ENCODE assay signal across 1 cellular context in the genomic region with DNA sequence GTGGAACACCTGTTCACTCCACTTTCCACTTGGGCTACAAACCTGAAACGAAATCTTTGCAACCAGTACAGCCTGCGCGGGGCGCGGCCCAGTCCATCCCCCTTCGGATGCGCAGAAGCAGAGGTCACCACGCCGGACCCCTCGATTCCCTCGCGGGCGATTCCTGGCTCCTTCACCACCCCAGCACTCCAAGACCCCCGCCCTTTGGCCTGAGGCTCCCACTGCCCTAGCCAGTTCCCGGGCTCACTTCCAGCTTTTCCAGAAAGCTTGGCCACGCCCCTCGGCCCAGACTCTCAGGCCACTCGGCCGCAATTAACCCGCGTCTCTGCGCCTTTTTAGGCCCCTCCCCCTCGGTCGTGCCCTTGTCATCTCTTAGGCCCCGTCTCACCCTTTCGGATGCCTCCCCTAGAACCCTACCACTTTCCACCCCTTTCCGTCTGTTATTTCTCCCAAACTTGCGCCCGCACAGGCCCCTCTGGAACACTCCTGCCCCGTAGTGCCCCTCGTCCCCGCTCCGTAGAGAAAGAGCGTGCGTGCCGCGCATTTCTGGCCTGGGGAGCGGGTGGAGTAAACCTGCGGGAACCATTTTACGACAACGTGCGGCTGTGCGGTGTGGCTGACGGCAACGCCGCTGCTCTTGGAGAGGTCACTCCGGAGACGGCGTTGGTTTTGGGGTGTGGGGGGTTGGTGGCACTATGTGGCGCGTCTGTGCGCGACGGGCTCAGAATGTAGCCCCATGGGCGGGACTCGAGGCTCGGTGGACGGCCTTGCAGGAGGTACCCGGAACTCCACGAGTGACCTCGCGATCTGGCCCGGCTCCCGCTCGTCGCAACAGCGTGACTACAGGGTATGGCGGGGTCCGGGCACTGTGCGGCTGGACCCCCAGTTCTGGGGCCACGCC.
TF ChIP-seq lines count a peak whose summit lies in the region.

A gene (plus strand): TSS at position 631 of the 901 bp plus-strand sequence. CDS start 65 bp downstream, at position 696.

TF ChIP-seq in HepG2, 621 proteins besides CTCF, POLR2A, EP300 and RAD21 (continued from another document and continues in another):
- TF ChIP-seq, protein P1, sequence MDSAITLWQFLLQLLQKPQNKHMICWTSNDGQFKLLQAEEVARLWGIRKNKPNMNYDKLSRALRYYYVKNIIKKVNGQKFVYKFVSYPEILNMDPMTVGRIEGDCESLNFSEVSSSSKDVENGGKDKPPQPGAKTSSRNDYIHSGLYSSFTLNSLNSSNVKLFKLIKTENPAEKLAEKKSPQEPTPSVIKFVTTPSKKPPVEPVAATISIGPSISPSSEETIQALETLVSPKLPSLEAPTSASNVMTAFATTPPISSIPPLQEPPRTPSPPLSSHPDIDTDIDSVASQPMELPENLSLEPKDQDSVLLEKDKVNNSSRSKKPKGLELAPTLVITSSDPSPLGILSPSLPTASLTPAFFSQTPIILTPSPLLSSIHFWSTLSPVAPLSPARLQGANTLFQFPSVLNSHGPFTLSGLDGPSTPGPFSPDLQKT (CRISPR knock-in tag; IDR thresholded peaks at IDR 0.05; ENCODE audit: borderline replicate concordance) = no peak
- TF ChIP-seq ZNF12 (CRISPR knock-in tag; IDR thresholded peaks at IDR 0.05) (0 out of 2 replicates have a peak, but pooled peaks have one; percentile 16), NFE2L1 (CRISPR knock-in tag; IDR thresholded peaks at IDR 0.05; ENCODE audit: borderline replicate concordance) (no peak), HIVEP1 (CRISPR knock-in tag; IDR thresholded peaks at IDR 0.05) (peak; percentile 94), IRF2 (CRISPR knock-in tag; IDR thresholded peaks at IDR 0.05) (peak; percentile 83; the same call in 1 of the 2 replicates), MBD4 (IDR thresholded peaks at IDR 0.05; ENCODE audit: borderline replicate concordance, low read length) (no peak), ZNF354B (CRISPR knock-in tag; IDR thresholded peaks at IDR 0.05) (peak; percentile 84), XBP1 (CRISPR knock-in tag; IDR thresholded peaks at IDR 0.05) (0 out of 2 replicates have a peak, but pooled peaks have one; percentile 49), PTBP1 (IDR thresholded peaks at IDR 0.05; ENCODE audit: low read depth, low read length, poor library complexity, severe bottlenecking) (peak; percentile 85), ZNF749 (CRISPR knock-in tag; IDR thresholded peaks at IDR 0.05; ENCODE audit: borderline replicate concordance) (0 out of 2 replicates have a peak, but pooled peaks have one; percentile 11), KLF16 (CRISPR knock-in tag; IDR thresholded peaks at IDR 0.05) (peak in 1 of 2 experiments; percentile 90; a peak in 2 of 4 replicates), YEATS4 (CRISPR knock-in tag; IDR thresholded peaks at IDR 0.05; ENCODE audit: borderline replicate concordance) (peak; percentile 98), FOXA3 (CRISPR knock-in tag; IDR thresholded peaks at IDR 0.05) (peak; percentile 55), ZNF569 (CRISPR knock-in tag; IDR thresholded peaks at IDR 0.05; ENCODE audit: borderline replicate concordance) (0 out of 2 replicates have a peak, but pooled peaks have one; percentile 67), NR2F1 (CRISPR knock-in tag; IDR thresholded peaks at IDR 0.05) (peak in 1 of 2 experiments; percentile 10; a peak in 1 of 4 replicates), SRY (CRISPR knock-in tag; IDR thresholded peaks at IDR 0.05) (peak; percentile 80; the same call in 1 of the 2 replicates), TGIF2 (CRISPR knock-in tag; IDR thresholded peaks at IDR 0.05) (peak; percentile 79; the same call in 1 of the 2 replicates), HMGA1 (CRISPR knock-in tag; conservative IDR thresholded peaks at IDR 0.05) (no peak), NFIC (IDR thresholded peaks at IDR 0.05; ENCODE audit: low read length) (no peak), ZZZ3 (CRISPR knock-in tag; IDR thresholded peaks at IDR 0.05; ENCODE audit: borderline replicate concordance) (peak; percentile 93; the same call in 1 of the 2 replicates), ZNF383 (CRISPR knock-in tag; IDR thresholded peaks at IDR 0.05; ENCODE audit: borderline replicate concordance) (no peak; the same call in 1 of the 2 replicates), ZNF777 (CRISPR knock-in tag; IDR thresholded peaks at IDR 0.05) (peak; percentile 81), FOXK1 (CRISPR knock-in tag; IDR thresholded peaks at IDR 0.05; ENCODE audit: borderline replicate concordance, low read depth) (0 out of 2 replicates have a peak, but pooled peaks have one; percentile 58), KAT7 (CRISPR knock-in tag; IDR thresholded peaks at IDR 0.05; ENCODE audit: borderline replicate concordance) (peak; percentile 52; the same call in 1 of the 2 replicates), REPIN1 (CRISPR knock-in tag; IDR thresholded peaks at IDR 0.05; ENCODE audit: borderline replicate concordance, low read depth) (peak; percentile 89; the same call in 1 of the 2 replicates), ZNF543 (CRISPR knock-in tag; IDR thresholded peaks at IDR 0.05) (peak; percentile 89), ZBTB8A (CRISPR knock-in tag; IDR thresholded peaks at IDR 0.05; ENCODE audit: borderline replicate concordance, low read depth) (peak; percentile 29; the same call in 1 of the 2 replicates), ASH2L (IDR thresholded peaks at IDR 0.05; ENCODE audit: insufficient read length, low read depth, low read length) (peak; percentile 96), CCDC6 (CRISPR knock-in tag; IDR thresholded peaks at IDR 0.05) (peak; percentile 90), DNMT1 (CRISPR knock-in tag; IDR thresholded peaks at IDR 0.05) (peak; percentile 52; the same call in 1 of the 2 replicates), HES4 (CRISPR knock-in tag; IDR thresholded peaks at IDR 0.05; ENCODE audit: borderline replicate concordance) (no peak), ZNF556 (CRISPR knock-in tag; IDR thresholded peaks at IDR 0.05; ENCODE audit: borderline replicate concordance) (peak; percentile 94), BORCS8-MEF2B (CRISPR knock-in tag; IDR thresholded peaks at IDR 0.05) (peak; percentile 89), ZNF496 (CRISPR knock-in tag; IDR thresholded peaks at IDR 0.05; ENCODE audit: insufficient replicate concordance) (no peak), GABPB1 (CRISPR knock-in tag; IDR thresholded peaks at IDR 0.05) (peak; percentile 79), ZNF124 (CRISPR knock-in tag; IDR thresholded peaks at IDR 0.05) (peak; percentile 92), ZNF546 (CRISPR knock-in tag; conservative IDR thresholded peaks at IDR 0.05) (peak; percentile 94)
- TF ChIP-seq, protein P2, sequence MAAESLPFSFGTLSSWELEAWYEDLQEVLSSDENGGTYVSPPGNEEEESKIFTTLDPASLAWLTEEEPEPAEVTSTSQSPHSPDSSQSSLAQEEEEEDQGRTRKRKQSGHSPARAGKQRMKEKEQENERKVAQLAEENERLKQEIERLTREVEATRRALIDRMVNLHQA (CRISPR knock-in tag; IDR thresholded peaks at IDR 0.05) = peak; percentile 51; the same call in 1 of the 2 replicates
- TF ChIP-seq, protein P3, sequence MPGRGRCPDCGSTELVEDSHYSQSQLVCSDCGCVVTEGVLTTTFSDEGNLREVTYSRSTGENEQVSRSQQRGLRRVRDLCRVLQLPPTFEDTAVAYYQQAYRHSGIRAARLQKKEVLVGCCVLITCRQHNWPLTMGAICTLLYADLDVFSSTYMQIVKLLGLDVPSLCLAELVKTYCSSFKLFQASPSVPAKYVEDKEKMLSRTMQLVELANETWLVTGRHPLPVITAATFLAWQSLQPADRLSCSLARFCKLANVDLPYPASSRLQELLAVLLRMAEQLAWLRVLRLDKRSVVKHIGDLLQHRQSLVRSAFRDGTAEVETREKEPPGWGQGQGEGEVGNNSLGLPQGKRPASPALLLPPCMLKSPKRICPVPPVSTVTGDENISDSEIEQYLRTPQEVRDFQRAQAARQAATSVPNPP (CRISPR knock-in tag; IDR thresholded peaks at IDR 0.05) = peak; percentile 96
- TF ChIP-seq, protein P4, sequence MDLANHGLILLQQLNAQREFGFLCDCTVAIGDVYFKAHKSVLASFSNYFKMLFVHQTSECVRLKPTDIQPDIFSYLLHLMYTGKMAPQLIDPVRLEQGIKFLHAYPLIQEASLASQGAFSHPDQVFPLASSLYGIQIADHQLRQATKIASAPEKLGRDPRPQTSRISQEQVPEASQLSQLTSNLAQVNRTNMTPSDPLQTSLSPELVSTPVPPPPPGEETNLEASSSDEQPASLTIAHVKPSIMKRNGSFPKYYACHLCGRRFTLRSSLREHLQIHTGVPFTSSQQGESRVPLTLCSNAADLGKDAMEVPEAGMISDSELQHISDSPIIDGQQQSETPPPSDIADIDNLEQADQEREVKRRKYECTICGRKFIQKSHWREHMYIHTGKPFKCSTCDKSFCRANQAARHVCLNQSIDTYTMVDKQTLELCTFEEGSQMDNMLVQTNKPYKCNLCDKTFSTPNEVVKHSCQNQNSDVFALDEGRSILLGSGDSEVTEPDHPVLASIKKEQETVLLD (CRISPR knock-in tag; IDR thresholded peaks at IDR 0.05; ENCODE audit: low read depth) = peak; percentile 81
- TF ChIP-seq, protein P5, sequence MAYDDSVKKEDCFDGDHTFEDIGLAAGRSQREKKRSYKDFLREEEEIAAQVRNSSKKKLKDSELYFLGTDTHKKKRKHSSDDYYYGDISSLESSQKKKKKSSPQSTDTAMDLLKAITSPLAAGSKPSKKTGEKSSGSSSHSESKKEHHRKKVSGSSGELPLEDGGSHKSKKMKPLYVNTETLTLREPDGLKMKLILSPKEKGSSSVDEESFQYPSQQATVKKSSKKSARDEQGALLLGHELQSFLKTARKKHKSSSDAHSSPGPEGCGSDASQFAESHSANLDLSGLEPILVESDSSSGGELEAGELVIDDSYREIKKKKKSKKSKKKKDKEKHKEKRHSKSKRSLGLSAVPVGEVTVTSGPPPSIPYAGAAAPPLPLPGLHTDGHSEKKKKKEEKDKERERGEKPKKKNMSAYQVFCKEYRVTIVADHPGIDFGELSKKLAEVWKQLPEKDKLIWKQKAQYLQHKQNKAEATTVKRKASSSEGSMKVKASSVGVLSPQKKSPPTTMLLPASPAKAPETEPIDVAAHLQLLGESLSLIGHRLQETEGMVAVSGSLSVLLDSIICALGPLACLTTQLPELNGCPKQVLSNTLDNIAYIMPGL (CRISPR knock-in tag; IDR thresholded peaks at IDR 0.05; ENCODE audit: borderline replicate concordance in 1 of 2, low read depth in 1 of 2) = peak; percentile 90 to 96
- TF ChIP-seq, protein P6, sequence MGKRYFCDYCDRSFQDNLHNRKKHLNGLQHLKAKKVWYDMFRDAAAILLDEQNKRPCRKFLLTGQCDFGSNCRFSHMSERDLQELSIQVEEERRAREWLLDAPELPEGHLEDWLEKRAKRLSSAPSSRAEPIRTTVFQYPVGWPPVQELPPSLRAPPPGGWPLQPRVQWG (CRISPR knock-in tag; IDR thresholded peaks at IDR 0.05; ENCODE audit: borderline replicate concordance, low read depth) = no peak
- TF ChIP-seq, protein P7, sequence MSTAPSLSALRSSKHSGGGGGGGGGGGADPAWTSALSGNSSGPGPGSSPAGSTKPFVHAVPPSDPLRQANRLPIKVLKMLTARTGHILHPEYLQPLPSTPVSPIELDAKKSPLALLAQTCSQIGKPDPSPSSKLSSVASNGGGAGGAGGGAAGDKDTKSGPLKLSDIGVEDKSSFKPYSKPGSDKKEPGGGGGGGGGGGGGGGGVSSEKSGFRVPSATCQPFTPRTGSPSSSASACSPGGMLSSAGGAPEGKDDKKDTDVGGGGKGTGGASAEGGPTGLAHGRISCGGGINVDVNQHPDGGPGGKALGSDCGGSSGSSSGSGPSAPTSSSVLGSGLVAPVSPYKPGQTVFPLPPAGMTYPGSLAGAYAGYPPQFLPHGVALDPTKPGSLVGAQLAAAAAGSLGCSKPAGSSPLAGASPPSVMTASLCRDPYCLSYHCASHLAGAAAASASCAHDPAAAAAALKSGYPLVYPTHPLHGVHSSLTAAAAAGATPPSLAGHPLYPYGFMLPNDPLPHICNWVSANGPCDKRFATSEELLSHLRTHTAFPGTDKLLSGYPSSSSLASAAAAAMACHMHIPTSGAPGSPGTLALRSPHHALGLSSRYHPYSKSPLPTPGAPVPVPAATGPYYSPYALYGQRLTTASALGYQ (CRISPR knock-in tag; IDR thresholded peaks at IDR 0.05) = peak; percentile 55; the same call in 1 of the 2 replicates
- TF ChIP-seq, protein P8, sequence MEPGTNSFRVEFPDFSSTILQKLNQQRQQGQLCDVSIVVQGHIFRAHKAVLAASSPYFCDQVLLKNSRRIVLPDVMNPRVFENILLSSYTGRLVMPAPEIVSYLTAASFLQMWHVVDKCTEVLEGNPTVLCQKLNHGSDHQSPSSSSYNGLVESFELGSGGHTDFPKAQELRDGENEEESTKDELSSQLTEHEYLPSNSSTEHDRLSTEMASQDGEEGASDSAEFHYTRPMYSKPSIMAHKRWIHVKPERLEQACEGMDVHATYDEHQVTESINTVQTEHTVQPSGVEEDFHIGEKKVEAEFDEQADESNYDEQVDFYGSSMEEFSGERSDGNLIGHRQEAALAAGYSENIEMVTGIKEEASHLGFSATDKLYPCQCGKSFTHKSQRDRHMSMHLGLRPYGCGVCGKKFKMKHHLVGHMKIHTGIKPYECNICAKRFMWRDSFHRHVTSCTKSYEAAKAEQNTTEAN (CRISPR knock-in tag; conservative IDR thresholded peaks at IDR 0.05) = peak; percentile 53
- TF ChIP-seq, protein P9, sequence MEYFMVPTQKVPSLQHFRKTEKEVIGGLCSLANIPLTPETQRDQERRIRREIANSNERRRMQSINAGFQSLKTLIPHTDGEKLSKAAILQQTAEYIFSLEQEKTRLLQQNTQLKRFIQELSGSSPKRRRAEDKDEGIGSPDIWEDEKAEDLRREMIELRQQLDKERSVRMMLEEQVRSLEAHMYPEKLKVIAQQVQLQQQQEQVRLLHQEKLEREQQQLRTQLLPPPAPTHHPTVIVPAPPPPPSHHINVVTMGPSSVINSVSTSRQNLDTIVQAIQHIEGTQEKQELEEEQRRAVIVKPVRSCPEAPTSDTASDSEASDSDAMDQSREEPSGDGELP (IDR thresholded peaks at IDR 0.05; ENCODE audit: borderline replicate concordance, low read depth) = no peak
- TF ChIP-seq, protein P10, sequence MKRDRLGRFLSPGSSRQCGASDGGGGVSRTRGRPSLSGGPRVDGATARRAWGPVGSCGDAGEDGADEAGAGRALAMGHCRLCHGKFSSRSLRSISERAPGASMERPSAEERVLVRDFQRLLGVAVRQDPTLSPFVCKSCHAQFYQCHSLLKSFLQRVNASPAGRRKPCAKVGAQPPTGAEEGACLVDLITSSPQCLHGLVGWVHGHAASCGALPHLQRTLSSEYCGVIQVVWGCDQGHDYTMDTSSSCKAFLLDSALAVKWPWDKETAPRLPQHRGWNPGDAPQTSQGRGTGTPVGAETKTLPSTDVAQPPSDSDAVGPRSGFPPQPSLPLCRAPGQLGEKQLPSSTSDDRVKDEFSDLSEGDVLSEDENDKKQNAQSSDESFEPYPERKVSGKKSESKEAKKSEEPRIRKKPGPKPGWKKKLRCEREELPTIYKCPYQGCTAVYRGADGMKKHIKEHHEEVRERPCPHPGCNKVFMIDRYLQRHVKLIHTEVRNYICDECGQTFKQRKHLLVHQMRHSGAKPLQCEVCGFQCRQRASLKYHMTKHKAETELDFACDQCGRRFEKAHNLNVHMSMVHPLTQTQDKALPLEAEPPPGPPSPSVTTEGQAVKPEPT (CRISPR knock-in tag; IDR thresholded peaks at IDR 0.05; ENCODE audit: low read depth) = peak; percentile 87; the same call in 1 of the 2 replicates
- TF ChIP-seq, protein P11, sequence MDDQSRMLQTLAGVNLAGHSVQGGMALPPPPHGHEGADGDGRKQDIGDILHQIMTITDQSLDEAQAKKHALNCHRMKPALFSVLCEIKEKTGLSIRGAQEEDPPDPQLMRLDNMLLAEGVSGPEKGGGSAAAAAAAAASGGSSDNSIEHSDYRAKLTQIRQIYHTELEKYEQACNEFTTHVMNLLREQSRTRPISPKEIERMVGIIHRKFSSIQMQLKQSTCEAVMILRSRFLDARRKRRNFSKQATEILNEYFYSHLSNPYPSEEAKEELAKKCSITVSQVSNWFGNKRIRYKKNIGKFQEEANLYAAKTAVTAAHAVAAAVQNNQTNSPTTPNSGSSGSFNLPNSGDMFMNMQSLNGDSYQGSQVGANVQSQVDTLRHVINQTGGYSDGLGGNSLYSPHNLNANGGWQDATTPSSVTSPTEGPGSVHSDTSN (CRISPR knock-in tag; IDR thresholded peaks at IDR 0.05; ENCODE audit: borderline replicate concordance) = peak; percentile 86; the same call in 1 of the 2 replicates
